ENCODE assay signal across 15 cellular contexts in the genomic region with DNA sequence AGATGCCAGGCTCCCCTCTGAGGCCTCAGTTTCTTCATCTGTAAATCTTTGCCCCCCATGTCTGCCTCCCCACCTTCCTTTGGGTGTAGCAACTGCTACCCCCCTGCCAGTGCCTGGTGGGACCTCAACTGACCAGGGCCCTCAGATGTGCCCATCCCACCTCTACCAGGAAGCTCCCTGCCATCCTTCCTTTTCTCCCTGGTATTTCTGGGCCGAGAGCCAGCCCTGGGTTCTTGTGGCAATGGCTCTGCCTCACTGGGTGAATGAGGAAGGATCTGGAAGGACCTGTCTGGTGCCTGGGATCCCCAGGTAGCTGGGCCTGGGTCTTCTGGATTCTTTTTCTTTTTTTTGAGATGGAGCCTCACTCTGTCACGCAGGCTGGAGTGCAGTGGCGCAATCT. TPM values are rescaled to one million over a fixed set of nuclear protein-coding genes. Genes with fewer than 3 reads are reported as not detected.
DNase-seq lines count a peak whose midpoint lies in the region; ATAC-seq and TF ChIP-seq lines count a peak whose summit lies in the region.
"Had no signal": no experiment of that assay in that cellular context is flagged by ENCODE, and none has a peak within 500 bp of the region (broad histone marks: within the 10 kb centered on the region; RNA-seq: fewer than 3 reads in every experiment).

No MANE protein-coding gene starts in this region.

- H3K4me1 ChIP-seq in lower lobe of right lung: peaks cover 8% of the 10 kb centered on the region
- H3K4me1 ChIP-seq in effector memory CD4-positive, alpha-beta T cell (ENCODE audit: control insufficient read depth, insufficient read depth, low read length, poor library complexity, severe bottlenecking): peaks cover 4% of the 10 kb centered on the region

- TF ChIP-seq CTCF in lower lobe of right lung (IDR thresholded peaks at IDR 0.05): no peak

- intact Hi-C loops in lower lobe of right lung (cut with DNase I): no loop called here

- peak overlapping the region; percentile 78 for H3K27ac Mint-ChIP-seq in T-helper 17 cell
- H3K27ac Mint-ChIP-seq: HFFc6 had no signal

- no peak overlapping the region for H3K27ac ChIP-seq in lower lobe of right lung
- peak overlapping the region; percentile 16 for H3K27ac ChIP-seq in substantia nigra (ENCODE audit: low read depth, low read length, poor library complexity, severe bottlenecking)
- no peak overlapping the region for H3K27ac ChIP-seq in effector memory CD4-positive, alpha-beta T cell (ENCODE audit: insufficient read depth, low read length, poor library complexity, severe bottlenecking)

- DNase-seq in HT-29 (ENCODE audit: low spot score) (peak; percentile 65), T-helper 17 cell (no peak), lower lobe of right lung (peak; percentile 16), substantia nigra (lab: John Stamatoyannopoulos, UW) (peak in 10 of 49 donors; percentile 15 to 42 (median 24))
- DNase-seq in effector memory CD4-positive, alpha-beta T cell: no peak
- DNase-seq: CD8-positive, alpha-beta memory T cell; GF-D8; HFFc6; Karpas-422; NCI-H1417; NCI-H1930; NCI-H524 treated with DMSO at 0.1 percent for 48 hours had no signal

- H3K4me3 ChIP-seq in lower lobe of right lung: no peak overlapping the region
- H3K4me3 ChIP-seq in effector memory CD4-positive, alpha-beta T cell (ENCODE audit: insufficient read depth, low read depth, low read length, poor library complexity, severe bottlenecking): no peak overlapping the region

- peaks cover 6% of the 10 kb centered on the region for H3K36me3 Mint-ChIP-seq in T-helper 17 cell (ENCODE audit: low read depth)
- H3K36me3 Mint-ChIP-seq: CD8-positive, alpha-beta memory T cell had no signal

- H3K27me3 Mint-ChIP-seq in T-helper 17 cell: peaks cover 9% of the 10 kb centered on the region

- ATAC-seq in T-helper 17 cell (no peak), lower lobe of right lung (no peak), GM18873 (IDR thresholded peaks at IDR 0.05; ENCODE audit: low FRiP score, unreplicated experiment) (no peak), HG02840 (IDR thresholded peaks at IDR 0.05; ENCODE audit: low FRiP score, unreplicated experiment) (no peak)
- ATAC-seq: HepG2 had no signal

- H3K9me3 ChIP-seq in T-helper 17 cell (ENCODE audit: control insufficient read depth, low read length, poor library complexity, severe bottlenecking): no peaks in the 10 kb centered on the region
- H3K9me3 ChIP-seq in lower lobe of right lung: no peaks in the 10 kb centered on the region
- H3K9me3 ChIP-seq in effector memory CD4-positive, alpha-beta T cell (ENCODE audit: control insufficient read depth, low read length): no peaks in the 10 kb centered on the region

- no peak overlapping the region for H3K4me3 Mint-ChIP-seq in T-helper 17 cell
- H3K4me3 Mint-ChIP-seq: CD8-positive, alpha-beta memory T cell; HFFc6 had no signal

- no peaks in the 10 kb centered on the region for H3K27me3 ChIP-seq in lower lobe of right lung (ENCODE audit: low read depth)
- peaks cover 5% of the 10 kb centered on the region for H3K27me3 ChIP-seq in effector memory CD4-positive, alpha-beta T cell (replicated peaks; ENCODE audit: control insufficient read depth, insufficient read depth, low read length, poor library complexity, severe bottlenecking)

- peaks cover 14% of the 10 kb centered on the region for H3K4me1 Mint-ChIP-seq in T-helper 17 cell

- no peaks in the 10 kb centered on the region for H3K36me3 ChIP-seq in lower lobe of right lung
- no peaks in the 10 kb centered on the region for H3K36me3 ChIP-seq in effector memory CD4-positive, alpha-beta T cell (ENCODE audit: control insufficient read depth, insufficient read depth, low read length)

RNA-seq across cellular contexts. Expression of gene SMOX, which starts 7.8 kb away (rescaled TPM):
- 28.1 and 31.0 TPM in 2 replicates for total RNA-seq in HT-29 (2014; rRNA removed; shearing (Covaris generic))
- total RNA-seq in T-helper 17 cell (10 to 100 TPM in 1 of 2 donors, 1 to 10 TPM in 1; 3.1 to 40.8 TPM), lower lobe of right lung (5.3 TPM)

Comparison
In these comparisons a context has a peak if more than half of its experiments do, and no peak if none do; other contexts are left out.
1. DNase-seq: peak in HT-29 (single experiment) and lower lobe of right lung (single experiment); none in T-helper 17 cell (0 of 3) and effector memory CD4-positive, alpha-beta T cell (0 of 3).